In genomic region chr13:79447741-79448140, GRCh38 we compare ENCODE assay signal across 22 cellular contexts.
"Had no signal": no experiment of that assay in that cellular context is flagged by ENCODE, and none has a peak within 500 bp of the region (broad histone marks: within the 10 kb centered on the region; RNA-seq: fewer than 3 reads in every experiment).

No MANE protein-coding gene starts in this region.

- H3K36me3 Mint-ChIP-seq: activated naive CD8-positive, alpha-beta T cell; mesothelial cell of epicardium; naive thymus-derived CD8-positive, alpha-beta T cell; WTC11 had no signal

- H3K4me1 ChIP-seq: ascending aorta, prostate gland had no signal

- H3K4me3 ChIP-seq: adrenal gland, ascending aorta, lung, ovary, prostate gland, spleen, upper lobe of left lung had no signal

- ATAC-seq: activated CD8-positive, alpha-beta T cell treated with anti-CD3 and anti-CD28 coated beads, Interleukin-2, amount 10 ng/mL, durations not matched to agents 7 days and 5 days; naive thymus-derived CD8-positive, alpha-beta T cell; stimulated activated naive CD8-positive, alpha-beta T cell treated with anti-CD3 and anti-CD28 coated beads, Interleukin-15, Interleukin-2, amounts not matched to agents 100 U/mL and 50 U/mL, for 24 hours; WTC11 had no signal

- H3K36me3 ChIP-seq: adrenal gland, ascending aorta, brain microvascular endothelial cell, neutrophil, ovary, prostate gland, spleen, upper lobe of left lung had no signal

- DNase-seq: activated CD8-positive, alpha-beta T cell treated with anti-CD3 and anti-CD28 coated beads, Interleukin-2, amount 10 ng/mL, durations not matched to agents 7 days and 5 days; activated naive CD4-positive, alpha-beta T cell; adrenal gland; brain microvascular endothelial cell; caudate nucleus; effector CD8-positive, alpha-beta T cell; foreskin melanocyte; kidney; naive thymus-derived CD8-positive, alpha-beta T cell; ovary; spleen; stimulated activated CD4-positive, alpha-beta T cell treated with anti-CD3 and anti-CD28 coated beads, Interleukin-4, amount 100 ng/mL, for 1 hour; stimulated activated naive CD8-positive, alpha-beta T cell treated with anti-CD3 and anti-CD28 coated beads, Interleukin-15, Interleukin-2, amounts not matched to agents 100 U/mL and 50 U/mL, for 24 hours; upper lobe of left lung had no signal

- H3K27ac ChIP-seq: adrenal gland, ascending aorta, brain microvascular endothelial cell, neutrophil, ovary, prostate gland, spleen, upper lobe of left lung had no signal

- H3K4me3 Mint-ChIP-seq: dendritic cell treated with granulocyte-macrophage colony-stimulating factor and Interleukin-4, amounts not matched to agents 40 ng/mL and 50 ng/mL, for 4 days; mesothelial cell of epicardium; WTC11 had no signal

- H3K27me3 ChIP-seq: adrenal gland, ascending aorta, brain microvascular endothelial cell, ovary, spleen, upper lobe of left lung had no signal

- H3K9me3 Mint-ChIP-seq: mesothelial cell of epicardium; naive thymus-derived CD8-positive, alpha-beta T cell; WTC11 had no signal

- H3K27ac Mint-ChIP-seq: dendritic cell treated with granulocyte-macrophage colony-stimulating factor and Interleukin-4, amounts not matched to agents 40 ng/mL and 50 ng/mL, for 4 days; mesothelial cell of epicardium; naive thymus-derived CD8-positive, alpha-beta T cell; WTC11 had no signal

- H3K27me3 Mint-ChIP-seq: activated naive CD8-positive, alpha-beta T cell had no signal

- H3K9me3 ChIP-seq: adrenal gland, ascending aorta, ovary, prostate gland, spleen, upper lobe of left lung had no signal
